Comparison of ENCODE assay signal across 29 cellular contexts in genomic region chr3:95348879-95349278, GRCh38.
"Had no signal": no experiment of that assay in that cellular context is flagged by ENCODE, and none has a peak within 500 bp of the region (broad histone marks: within the 10 kb centered on the region; RNA-seq: fewer than 3 reads in every experiment).

No MANE protein-coding gene starts in this region.

- ATAC-seq: heart right ventricle; left cardiac atrium; left lung; lower lobe of right lung; natural killer cell treated with Interleukin-12 subunit alpha and Interleukin-12 subunit beta and Interleukin-15 and Interleukin-18, amount 100 ng/mL, for 72 hours; sciatic nerve; stimulated activated effector memory CD8-positive, alpha-beta T cell treated with anti-CD3 and anti-CD28 coated beads, Interleukin-12 subunit alpha, Interleukin-12 subunit beta, amount 100 ng/mL, for 72 hours had no signal

- DNase-seq: dermis blood vessel endothelial cell; effector memory CD4-positive, alpha-beta T cell; erythroblast; esophagus squamous epithelium; foreskin melanocyte; glutamatergic neuron; heart right ventricle; hippocampal formation; left cardiac atrium; left lung; lower lobe of right lung; naive B cell; stimulated activated CD4-positive, alpha-beta T cell treated with anti-CD3 and anti-CD28 coated beads, Interleukin-12 subunit alpha, Interleukin-12 subunit beta, amount 100 ng/mL, for 4 hours; stimulated activated CD4-positive, alpha-beta T cell treated with anti-CD3 and anti-CD28 coated beads, Interleukin-1b, Interleukin-23, amount 100 ng/mL, for 48 hours; stimulated activated CD4-positive, alpha-beta T cell treated with anti-CD3 and anti-CD28 coated beads, Interleukin-4, amount 100 ng/mL, for 24 hours; stimulated activated naive CD4-positive, alpha-beta T cell treated with Interleukin-2 at 50 U/mL for 16 hours; stomach; testis; tibial artery; upper lobe of left lung had no signal

- H3K27ac ChIP-seq: coronary artery, esophagus squamous epithelium, heart right ventricle, left lung, lower lobe of right lung, parathyroid adenoma, right atrium auricular region, stomach, testis, tibial artery, upper lobe of left lung had no signal

- H3K36me3 ChIP-seq: esophagus squamous epithelium, heart right ventricle, left lung, lower lobe of right lung, right atrium auricular region, stomach, tibial artery, upper lobe of left lung had no signal

- H3K9ac ChIP-seq: parathyroid adenoma had no signal

- H3K4me1 ChIP-seq: esophagus squamous epithelium, heart right ventricle, left lung, lower lobe of right lung, parathyroid adenoma, right atrium auricular region, stomach, testis, tibial artery, upper lobe of left lung had no signal

- H3K9me3 Mint-ChIP-seq: neural crest cell had no signal

- H3K27ac Mint-ChIP-seq: naive B cell; natural killer cell treated with Interleukin-12 subunit alpha and Interleukin-12 subunit beta and Interleukin-15 and Interleukin-18, amount 100 ng/mL, for 72 hours; stimulated activated effector memory CD8-positive, alpha-beta T cell treated with anti-CD3 and anti-CD28 coated beads, Interleukin-12 subunit alpha, Interleukin-12 subunit beta, amount 100 ng/mL, for 72 hours had no signal

- H3K4me3 ChIP-seq: coronary artery, esophagus squamous epithelium, heart right ventricle, left lung, lower lobe of right lung, right atrium auricular region, smooth muscle cell, stomach, testis, tibial artery, upper lobe of left lung had no signal

- H3K9me3 ChIP-seq: esophagus squamous epithelium, left lung, lower lobe of right lung, right atrium auricular region, stomach, testis, tibial artery, upper lobe of left lung had no signal

- H3K27me3 Mint-ChIP-seq: naive B cell; natural killer cell treated with Interleukin-12 subunit alpha and Interleukin-12 subunit beta and Interleukin-15 and Interleukin-18, amount 100 ng/mL, for 72 hours; progenitor cell of endocrine pancreas had no signal

- H3K27me3 ChIP-seq: esophagus squamous epithelium, heart right ventricle, left lung, right atrium auricular region, stomach, testis, tibial artery, upper lobe of left lung had no signal

- H3K4me3 Mint-ChIP-seq: naive B cell; natural killer cell treated with Interleukin-12 subunit alpha and Interleukin-12 subunit beta and Interleukin-15 and Interleukin-18, amount 100 ng/mL, for 72 hours; neural crest cell; stimulated activated effector memory CD8-positive, alpha-beta T cell treated with anti-CD3 and anti-CD28 coated beads, Interleukin-12 subunit alpha, Interleukin-12 subunit beta, amount 100 ng/mL, for 72 hours had no signal

- H3K36me3 Mint-ChIP-seq: naive B cell; natural killer cell treated with Interleukin-12 subunit alpha and Interleukin-12 subunit beta and Interleukin-15 and Interleukin-18, amount 100 ng/mL, for 72 hours; stimulated activated effector memory CD8-positive, alpha-beta T cell treated with anti-CD3 and anti-CD28 coated beads, Interleukin-12 subunit alpha, Interleukin-12 subunit beta, amount 100 ng/mL, for 72 hours had no signal

- H3K4me1 Mint-ChIP-seq: naive B cell; neural crest cell; stimulated activated effector memory CD8-positive, alpha-beta T cell treated with anti-CD3 and anti-CD28 coated beads, Interleukin-12 subunit alpha, Interleukin-12 subunit beta, amount 100 ng/mL, for 72 hours had no signal
